8 cellular contexts compared by ENCODE assay signal in genomic region chr19:6735181-6735891, GRCh38. TPM values are rescaled to one million over a fixed set of nuclear protein-coding genes. Genes with fewer than 3 reads are reported as not detected.
DNase-seq lines count a peak whose midpoint lies in the region; ATAC-seq and TF ChIP-seq lines count a peak whose summit lies in the region.
"Had no signal": no experiment of that assay in that cellular context is flagged by ENCODE, and none has a peak within 500 bp of the region (broad histone marks: within the 10 kb centered on the region; RNA-seq: fewer than 3 reads in every experiment).

No MANE protein-coding gene starts in this region.

- no peak overlapping the region for H2AFZ ChIP-seq in fibroblast of lung (ENCODE audit: low read length)

- peaks cover 2% of the 10 kb centered on the region for H3K79me2 ChIP-seq in fibroblast of lung (ENCODE audit: control insufficient read depth, insufficient read depth, low read length)

- H3K27me3 Mint-ChIP-seq in activated T-cell treated with anti-CD3 and anti-CD28 coated beads, Interleukin-2, amount 50 U/mL, for 72 hours (ENCODE audit: low read depth), result no peaks in the 10 kb centered on the region

- WGBS in thymus, result 96% methylated on average over 15 of the region's 15 CpGs

- H3K36me3 ChIP-seq in fibroblast of lung (ENCODE audit: control insufficient read depth, insufficient read depth, low read length) (peaks cover 3% of the 10 kb centered on the region), thymus (ENCODE audit: control insufficient read depth, insufficient read depth) (peaks cover 37% of the 10 kb centered on the region)

- H3K4me1 Mint-ChIP-seq in activated T-cell treated with anti-CD3 and anti-CD28 coated beads, Interleukin-2, amount 50 U/mL, for 72 hours (ENCODE audit: low read depth), result peaks cover 34% of the 10 kb centered on the region

- H3K4me2 ChIP-seq in fibroblast of lung (ENCODE audit: extremely low read depth, insufficient read depth, low read length), result no peak overlapping the region

- H3K4me3 Mint-ChIP-seq in activated T-cell treated with anti-CD3 and anti-CD28 coated beads, Interleukin-2, amount 50 U/mL, for 72 hours, result peak overlapping the region; percentile 92 to 96

- H3K4me3 ChIP-seq in fibroblast of lung (replicated peaks in 1 of 4; ENCODE audit: control extremely low read depth in 1 of 4, insufficient read depth in 1 of 4, low read depth in 3 of 4, low read length in 4 of 4) (peak overlapping the region in 3 of 4 experiments; percentile 9 to 98 (median 85)), thymus (ENCODE audit: low read length) (no peak overlapping the region)

- H3K9me3 ChIP-seq in fibroblast of lung (ENCODE audit: control insufficient read depth, insufficient read depth, low read depth, low read length) (no peaks in the 10 kb centered on the region), thymus (ENCODE audit: control insufficient read depth) (no peaks in the 10 kb centered on the region)
- H3K9me3 ChIP-seq: psoas muscle had no signal

- ATAC-seq in activated T-cell treated with anti-CD3 and anti-CD28 coated beads, Interleukin-2, amount 50 U/mL, for 72 hours (replicated peaks in 1 of 2), result no peak
- ATAC-seq: psoas muscle had no signal

- H3K27ac Mint-ChIP-seq in activated T-cell treated with anti-CD3 and anti-CD28 coated beads, Interleukin-2, amount 50 U/mL, for 72 hours, result peak overlapping the region; percentile 98

- H3K27ac ChIP-seq in fibroblast of lung (ENCODE audit: insufficient read depth, low read length) (no peak overlapping the region), thymus (ENCODE audit: low read depth) (peak overlapping the region; percentile 96)

- no peaks in the 10 kb centered on the region for H3K27me3 ChIP-seq in fibroblast of lung (ENCODE audit: control insufficient read depth, insufficient read depth, low read length)
- peaks cover 8% of the 10 kb centered on the region for H3K27me3 ChIP-seq in thymus (ENCODE audit: control insufficient read depth, insufficient read depth)

- no peaks in the 10 kb centered on the region for H4K20me1 ChIP-seq in fibroblast of lung (ENCODE audit: control insufficient read depth, extremely low read depth, insufficient read depth, low read length)

- DNase-seq in activated T-cell treated with anti-CD3 and anti-CD28 coated beads, Interleukin-2, amount 50 U/mL, for 72 hours, result no peak
- DNase-seq in activated T-cell treated with anti-CD3 and anti-CD28 coated beads, Interleukin-2, amount 50 U/mL, for 48 hours, result no peak
- DNase-seq in fibroblast of lung (ENCODE audit: low read depth in 2 of 2) (no peak), middle frontal gyrus (ENCODE audit: extremely low spot score, low spot score) (no peak)
- no peak for DNase-seq in stimulated activated CD4-positive, alpha-beta T cell treated with anti-CD3 and anti-CD28 coated beads, Interleukin-15, amount 100 ng/mL, for 24 hours
- DNase-seq: NK-92 treated with Interleukin-12 subunit alpha and Interleukin-12 subunit beta, amount 100 ng/mL, for 24 hours had no signal

- H3K9me3 Mint-ChIP-seq in activated T-cell treated with anti-CD3 and anti-CD28 coated beads, Interleukin-2, amount 50 U/mL, for 72 hours, result no peaks in the 10 kb centered on the region

- TF ChIP-seq CTCF in fibroblast of lung (conservative IDR thresholded peaks at IDR 0.05 in 1 of 2, IDR thresholded peaks at IDR 0.05 in 1 of 2; ENCODE audit: low read depth in 1 of 2, low read length in 2 of 2), result no peak

- no peak overlapping the region for H3K9ac ChIP-seq in fibroblast of lung (ENCODE audit: insufficient read depth, low read length)

- H3K4me1 ChIP-seq in fibroblast of lung (ENCODE audit: control insufficient read depth, extremely low read depth, insufficient read depth, low read length), result peaks cover 17% of the 10 kb centered on the region
- peaks cover 21% of the 10 kb centered on the region for H3K4me1 ChIP-seq in thymus (ENCODE audit: control insufficient read depth, insufficient read depth, low read length)

- H3K36me3 Mint-ChIP-seq in activated T-cell treated with anti-CD3 and anti-CD28 coated beads, Interleukin-2, amount 50 U/mL, for 72 hours (ENCODE audit: insufficient read depth in 2 of 2), result peaks cover 5 to 15% of the 10 kb centered on the region in 2 donors

RNA-seq across cellular contexts. Expression of gene GPR108, which starts 2.0 kb away (rescaled TPM):
- total RNA-seq in activated T-cell treated with anti-CD3 and anti-CD28 coated beads, Interleukin-2, amount 50 U/mL, for 72 hours, result 100 to 1,000 TPM; 130 to 162 TPM
- total RNA-seq in fibroblast of lung, result 33.9 and 57.0 TPM in 2 replicates
- polyA plus RNA-seq in fibroblast of lung, result 28.4 and 37.2 TPM in 2 replicates
- 31.1 and 38.2 TPM in 2 replicates for polyA plus RNA-seq in fibroblast of lung (2012)
- polyA minus RNA-seq in fibroblast of lung (ENCODE audit: low replicate concordance), result 40.9 and 233 TPM in 2 replicates
- 106 TPM for polyA plus RNA-seq in thymus

RNA-seq across cellular contexts. Expression of gene TRIP10, which starts 4.1 kb away (rescaled TPM):
- total RNA-seq in activated T-cell treated with anti-CD3 and anti-CD28 coated beads, Interleukin-2, amount 50 U/mL, for 72 hours, result 10 to 100 TPM; 49.0 to 68.4 TPM
- 35.3 and 37.5 TPM in 2 replicates for total RNA-seq in fibroblast of lung
- polyA plus RNA-seq in fibroblast of lung (32.3 and 33.5 TPM in 2 replicates), thymus (52.2 TPM)
- polyA plus RNA-seq in fibroblast of lung (2012), result 46.4 and 47.2 TPM in 2 replicates
- polyA minus RNA-seq in fibroblast of lung (ENCODE audit: low replicate concordance), result 12.4 and 13.6 TPM in 2 replicates

RNA-seq across cellular contexts. Expression of gene C3, which starts 14.9 kb away (rescaled TPM):
- 1 to 10 TPM; 1.8 to 2.5 TPM for total RNA-seq in activated T-cell treated with anti-CD3 and anti-CD28 coated beads, Interleukin-2, amount 50 U/mL, for 72 hours
- total RNA-seq in fibroblast of lung, result 1.2 and 27.0 TPM in 2 replicates
- polyA plus RNA-seq in fibroblast of lung (1.2 and 2.5 TPM in 2 replicates), thymus (311 TPM)
- polyA plus RNA-seq in fibroblast of lung (2012), result 2.6 and 2.8 TPM in 2 replicates
- polyA minus RNA-seq in fibroblast of lung (ENCODE audit: low replicate concordance), result 15.2 and 19.5 TPM in 2 replicates

RNA-seq across cellular contexts. Expression of gene SH2D3A, which starts 31.9 kb away (rescaled TPM):
- total RNA-seq in activated T-cell treated with anti-CD3 and anti-CD28 coated beads, Interleukin-2, amount 50 U/mL, for 72 hours, result 10 to 100 TPM; 19.9 to 24.5 TPM
- not detected in 2 replicates for total RNA-seq in fibroblast of lung
- polyA plus RNA-seq in fibroblast of lung (not detected in 2 replicates), thymus (18.8 TPM)
- 0.21 and 0.29 TPM in 2 replicates for polyA plus RNA-seq in fibroblast of lung (2012)
- polyA minus RNA-seq in fibroblast of lung (ENCODE audit: low replicate concordance), result not detected in 2 replicates

RNA-seq across cellular contexts. Expression of gene VAV1, which starts 37.2 kb away (rescaled TPM):
- total RNA-seq in activated T-cell treated with anti-CD3 and anti-CD28 coated beads, Interleukin-2, amount 50 U/mL, for 72 hours, result 100 to 1,000 TPM; 111 to 114 TPM
- not detected in 2 replicates for total RNA-seq in fibroblast of lung
- polyA plus RNA-seq in fibroblast of lung (0.02 TPM in 1 of 2 replicates, not detected in the other), thymus (42.2 TPM)
- not detected in 2 replicates for polyA plus RNA-seq in fibroblast of lung (2012)
- polyA minus RNA-seq in fibroblast of lung (ENCODE audit: low replicate concordance), result not detected in 2 replicates
